In the genomic region with DNA sequence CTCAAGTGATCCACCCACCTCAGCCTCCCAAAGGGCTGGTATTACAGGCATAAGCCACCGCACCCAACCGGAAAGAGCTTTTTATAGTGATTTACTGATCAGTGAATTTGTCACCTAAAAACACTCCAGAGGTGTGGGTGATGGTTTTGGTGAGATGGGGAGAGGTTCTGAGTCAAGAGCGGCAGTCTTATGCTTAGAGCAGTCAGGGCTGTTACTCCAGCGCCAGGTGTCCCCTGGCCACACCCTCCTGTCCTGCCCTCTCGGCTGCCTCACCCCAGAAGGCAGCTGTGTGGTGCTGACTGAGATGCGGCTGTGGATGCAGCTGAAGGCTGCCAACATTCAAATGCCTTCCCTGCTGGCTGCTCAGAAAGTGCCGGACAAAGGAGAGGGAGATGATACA, we compare ENCODE assay signal across 10 cellular contexts.
A peak's percentile ranks its signal among the peaks of the same experiment; 100 is the strongest.
DNase-seq lines count a peak whose midpoint lies in the region; TF ChIP-seq lines count a peak whose summit lies in the region.
"Had no signal": no experiment of that assay in that cellular context is flagged by ENCODE, and none has a peak within 500 bp of the region (broad histone marks: within the 10 kb centered on the region; RNA-seq: fewer than 3 reads in every experiment).

No MANE protein-coding gene starts in this region.

- H3K36me3 Mint-ChIP-seq in Calu3 (ENCODE audit: insufficient read depth, unreplicated experiment) (peaks cover 10% of the 10 kb centered on the region), endodermal cell (ENCODE audit: low read depth) (no peaks in the 10 kb centered on the region)
- H3K36me3 Mint-ChIP-seq in activated T-cell treated with anti-CD3 and anti-CD28 coated beads, Interleukin-2, amount 50 U/mL, for 24 hours (ENCODE audit: low read depth) = no peaks in the 10 kb centered on the region

- peaks cover 4% of the 10 kb centered on the region for H3K4me1 ChIP-seq in endodermal cell (ENCODE audit: control insufficient read depth, insufficient read depth, low read length)

- H3K27ac ChIP-seq in endodermal cell (ENCODE audit: low read depth, low read length) = no peak overlapping the region
- H3K27ac ChIP-seq: spleen had no signal

- H3K9ac ChIP-seq in endodermal cell (ENCODE audit: extremely low read depth, low read length, poor library complexity, severe bottlenecking) = no peak overlapping the region

- intact Hi-C loops in Calu3 (cut with micrococcal nuclease; ENCODE audit: unreplicated experiment) = loop anchor here (5.0 kb wide), 2 partner anchors 38 to 83 kb away; no protein-coding TSS in a partner anchor

- no peak overlapping the region for H3K27ac Mint-ChIP-seq in Calu3 (ENCODE audit: unreplicated experiment)
- H3K27ac Mint-ChIP-seq in endodermal cell = no peak overlapping the region
- no peak overlapping the region for H3K27ac Mint-ChIP-seq in activated T-cell treated with anti-CD3 and anti-CD28 coated beads, Interleukin-2, amount 50 U/mL, for 24 hours
- H3K27ac Mint-ChIP-seq: CD8-positive, alpha-beta memory T cell had no signal

- no peak overlapping the region for H3K4me3 ChIP-seq in endodermal cell (ENCODE audit: low read length)
- H3K4me3 ChIP-seq: spleen had no signal

- no peaks in the 10 kb centered on the region for H3K9me3 Mint-ChIP-seq in Calu3 (ENCODE audit: low read depth, unreplicated experiment)
- no peaks in the 10 kb centered on the region for H3K9me3 Mint-ChIP-seq in endodermal cell
- no peaks in the 10 kb centered on the region for H3K9me3 Mint-ChIP-seq in activated T-cell treated with anti-CD3 and anti-CD28 coated beads, Interleukin-2, amount 50 U/mL, for 24 hours
- H3K9me3 Mint-ChIP-seq: CD8-positive, alpha-beta memory T cell had no signal

- 80 to 92% methylated on average over 2 to 7 of the region's 7 CpGs for WGBS in endodermal cell (ENCODE audit: insufficient coverage in 1 of 2, insufficient read length in 1 of 2), 2 experiments

- CTCF ChIA-PET in Calu3 (lab: Charles Lee) = no interaction called here

- H3K9me3 ChIP-seq in endodermal cell (ENCODE audit: control insufficient read depth, low read length) = no peaks in the 10 kb centered on the region
- H3K9me3 ChIP-seq: spleen had no signal

- BruUV-seq in Calu3 (replicated peaks; lab: Mats Ljungman, UMichigan) = no TSS peak

- no peaks in the 10 kb centered on the region for H3K27me3 Mint-ChIP-seq in Calu3 (ENCODE audit: unreplicated experiment)
- no peaks in the 10 kb centered on the region for H3K27me3 Mint-ChIP-seq in endodermal cell (ENCODE audit: insufficient read depth)
- peaks cover 2% of the 10 kb centered on the region for H3K27me3 Mint-ChIP-seq in activated T-cell treated with anti-CD3 and anti-CD28 coated beads, Interleukin-2, amount 50 U/mL, for 24 hours

- H3K4me3 Mint-ChIP-seq in Calu3 (ENCODE audit: low read depth, unreplicated experiment) = no peak overlapping the region
- H3K4me3 Mint-ChIP-seq in endodermal cell = no peak overlapping the region
- H3K4me3 Mint-ChIP-seq in activated T-cell treated with anti-CD3 and anti-CD28 coated beads, Interleukin-2, amount 50 U/mL, for 24 hours = no peak overlapping the region
- H3K4me3 Mint-ChIP-seq: CD8-positive, alpha-beta memory T cell had no signal

- H3K4me1 Mint-ChIP-seq in Calu3 (ENCODE audit: low read depth, unreplicated experiment) (peaks cover 32% of the 10 kb centered on the region), endodermal cell (peaks cover 14% of the 10 kb centered on the region)
- H3K4me1 Mint-ChIP-seq in activated T-cell treated with anti-CD3 and anti-CD28 coated beads, Interleukin-2, amount 50 U/mL, for 24 hours (ENCODE audit: low read depth) = no peaks in the 10 kb centered on the region
- H3K4me1 Mint-ChIP-seq: CD8-positive, alpha-beta memory T cell had no signal

- DNase-seq in Calu3 (peak; percentile 71), HPDE6-E6E7 (ENCODE audit: extremely low spot score) (peak; percentile 54), NCI-H345 treated with DMSO at 0.1 percent for 48 hours (lab: John Stamatoyannopoulos, UW; ENCODE audit: unreplicated experiment) (peak; percentile 71), endodermal cell (peak; percentile 68), epidermal melanocyte (ENCODE audit: insufficient read length, low spot score) (no peak), medulla oblongata (ENCODE audit: extremely low spot score) (no peak)
- DNase-seq in activated CD4-positive, CD25-positive, alpha-beta regulatory T cell treated with anti-CD3 and anti-CD28 coated beads, Interleukin-2, amount 50 U/mL, for 72 hours = no peak
- no peak for DNase-seq in activated T-cell treated with anti-CD3 and anti-CD28 coated beads, Interleukin-2, amount 50 U/mL, for 24 hours
- DNase-seq: CD8-positive, alpha-beta memory T cell; spleen had no signal

- TF ChIP-seq CTCF in Calu3 (IDR thresholded peaks at IDR 0.05; ENCODE audit: unreplicated experiment) (no peak), endodermal cell (conservative IDR thresholded peaks at IDR 0.05) (no peak)

- H3K27me3 ChIP-seq in endodermal cell (ENCODE audit: control insufficient read depth, insufficient read depth, low read length, poor library complexity, severe bottlenecking) = no peaks in the 10 kb centered on the region
- H3K27me3 ChIP-seq: spleen had no signal

- H3K36me3 ChIP-seq in endodermal cell (ENCODE audit: control insufficient read depth, insufficient read depth, low read length) = no peaks in the 10 kb centered on the region
- H3K36me3 ChIP-seq: spleen had no signal

Comparison
In these comparisons a context has a peak if more than half of its experiments do, and no peak if none do; other contexts are left out.
1. DNase-seq: peak in Calu3 (single experiment), HPDE6-E6E7 (single experiment), NCI-H345 treated with DMSO at 0.1 percent for 48 hours (single experiment) and endodermal cell (single experiment); none in epidermal melanocyte (single experiment), activated CD4-positive, CD25-positive, alpha-beta regulatory T cell treated with anti-CD3 and anti-CD28 coated beads, Interleukin-2, amount 50 U/mL, for 72 hours (single experiment), medulla oblongata (single experiment) and activated T-cell treated with anti-CD3 and anti-CD28 coated beads, Interleukin-2, amount 50 U/mL, for 24 hours (single experiment).